Comparison of ENCODE assay signal across 7 cellular contexts in genomic region chr2:201930043-201930442, GRCh38.
"Had no signal": no experiment of that assay in that cellular context is flagged by ENCODE, and none has a peak within 500 bp of the region (broad histone marks: within the 10 kb centered on the region; RNA-seq: fewer than 3 reads in every experiment).

No MANE protein-coding gene starts in this region.

- FAIRE-seq: H54, HTR-8/SVneo had no signal

- H3K27ac ChIP-seq: GM23248 had no signal

- H3K4me3 ChIP-seq: GM23248 had no signal

- DNase-seq: GM23248, GOT3, H9, HCEC 1CT, IMR-90 had no signal

- H3K9ac ChIP-seq: GM23248 had no signal

- H2AFZ ChIP-seq: GM23248 had no signal

- H3K4me3 Mint-ChIP-seq: H9 had no signal
